In the genomic region with DNA sequence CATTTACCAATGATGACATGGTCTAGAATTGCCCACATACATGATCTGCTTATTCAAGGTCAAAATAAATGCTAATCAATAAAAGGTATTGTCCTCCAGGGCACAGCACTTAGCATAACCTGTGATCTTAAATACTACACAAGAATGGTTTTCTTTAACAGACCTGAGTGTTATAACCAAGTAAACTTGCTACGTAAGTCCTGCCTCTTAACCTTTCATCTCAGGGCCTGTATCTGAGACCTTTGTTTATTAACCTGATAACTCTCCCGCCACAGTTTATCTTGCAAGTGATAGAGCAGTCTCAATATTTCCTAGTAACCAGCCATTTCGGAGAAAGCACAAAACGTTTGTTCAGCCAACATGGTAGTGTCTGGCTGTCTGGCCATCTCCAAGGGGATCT, we compare ENCODE assay signal across 1 cellular context.
TF ChIP-seq lines count a peak whose summit lies in the region.

No MANE protein-coding gene starts in this region.

TF ChIP-seq in H1, 55 proteins besides CTCF, POLR2A, EP300 and RAD21:
- TF ChIP-seq SP1 (IDR thresholded peaks at IDR 0.05; ENCODE audit: low read depth, low read length) (no peak), ZNF274 (IDR thresholded peaks at IDR 0.05; ENCODE audit: borderline replicate concordance, extremely low read depth, low read length) (no peak), NANOG (IDR thresholded peaks at IDR 0.05; ENCODE audit: insufficient read depth, low read depth, low read length, poor library complexity, severe bottlenecking) (no peak), BCL11A (IDR thresholded peaks at IDR 0.05; ENCODE audit: low read depth in 2 of 2, low read length in 2 of 2) (no peak), TEAD4 (IDR thresholded peaks at IDR 0.05; ENCODE audit: low read depth, low read length) (no peak), POU5F1 (IDR thresholded peaks at IDR 0.05; ENCODE audit: low read depth, low read length) (no peak), TBP (IDR thresholded peaks at IDR 0.05; ENCODE audit: low read depth, low read length) (no peak), CHD2 (IDR thresholded peaks at IDR 0.05; ENCODE audit: low read length) (no peak), EGR1 (IDR thresholded peaks at IDR 0.05; ENCODE audit: borderline replicate concordance, low read depth, low read length) (no peak), BRCA1 (IDR thresholded peaks at IDR 0.05; ENCODE audit: low read depth, low read length) (no peak), EZH2 (IDR thresholded peaks at IDR 0.05; ENCODE audit: low read depth, low read length, severe bottlenecking) (no peak), ATF3 (IDR thresholded peaks at IDR 0.05; ENCODE audit: insufficient read depth, low read depth, low read length) (no peak)
- TF ChIP-seq, protein P1, sequence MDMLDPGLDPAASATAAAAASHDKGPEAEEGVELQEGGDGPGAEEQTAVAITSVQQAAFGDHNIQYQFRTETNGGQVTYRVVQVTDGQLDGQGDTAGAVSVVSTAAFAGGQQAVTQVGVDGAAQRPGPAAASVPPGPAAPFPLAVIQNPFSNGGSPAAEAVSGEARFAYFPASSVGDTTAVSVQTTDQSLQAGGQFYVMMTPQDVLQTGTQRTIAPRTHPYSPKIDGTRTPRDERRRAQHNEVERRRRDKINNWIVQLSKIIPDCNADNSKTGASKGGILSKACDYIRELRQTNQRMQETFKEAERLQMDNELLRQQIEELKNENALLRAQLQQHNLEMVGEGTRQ (IDR thresholded peaks at IDR 0.05; ENCODE audit: low read length): no peak
